7 cellular contexts compared by ENCODE assay signal in the genomic region with DNA sequence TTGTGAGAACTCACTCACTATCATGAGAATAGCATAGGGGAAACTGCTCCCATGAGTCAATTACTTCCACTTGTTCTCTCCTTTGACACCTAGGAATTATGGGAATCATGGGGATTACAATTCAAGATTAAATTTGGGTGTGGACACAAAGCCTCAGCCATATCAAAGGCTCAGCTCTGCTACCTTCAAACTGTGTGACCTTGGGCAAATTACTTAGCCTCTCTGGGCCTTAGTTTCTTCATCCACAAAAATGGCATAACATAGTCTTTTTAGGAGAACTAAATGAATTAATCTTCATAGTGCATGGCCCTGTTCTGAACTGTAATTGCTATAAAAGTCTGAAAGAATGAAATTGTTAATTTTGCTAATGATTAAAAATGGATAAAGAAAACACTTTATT. TPM values are rescaled to one million over a fixed set of nuclear protein-coding genes. Genes with fewer than 3 reads are reported as not detected.
"Had no signal": no experiment of that assay in that cellular context is flagged by ENCODE, and none has a peak within 500 bp of the region (broad histone marks: within the 10 kb centered on the region; RNA-seq: fewer than 3 reads in every experiment).

No MANE protein-coding gene starts in this region.

- DNase-seq: H9, HCEC 1CT had no signal

- H3K4me3 Mint-ChIP-seq: GM23338, H9, IgD-negative memory B cell had no signal

- H3K9me3 Mint-ChIP-seq: GM23338, H9 had no signal

- ATAC-seq: GM23338, HepG2 had no signal

- H3K27ac Mint-ChIP-seq: GM23338, H9, IgD-negative memory B cell had no signal

RNA-seq across cellular contexts. Expression of gene CARTPT, which starts 18.3 kb away (rescaled TPM):
- total RNA-seq: GM23338, H1, H9, HepG2, HT1080 had no signal
